In the genomic region with DNA sequence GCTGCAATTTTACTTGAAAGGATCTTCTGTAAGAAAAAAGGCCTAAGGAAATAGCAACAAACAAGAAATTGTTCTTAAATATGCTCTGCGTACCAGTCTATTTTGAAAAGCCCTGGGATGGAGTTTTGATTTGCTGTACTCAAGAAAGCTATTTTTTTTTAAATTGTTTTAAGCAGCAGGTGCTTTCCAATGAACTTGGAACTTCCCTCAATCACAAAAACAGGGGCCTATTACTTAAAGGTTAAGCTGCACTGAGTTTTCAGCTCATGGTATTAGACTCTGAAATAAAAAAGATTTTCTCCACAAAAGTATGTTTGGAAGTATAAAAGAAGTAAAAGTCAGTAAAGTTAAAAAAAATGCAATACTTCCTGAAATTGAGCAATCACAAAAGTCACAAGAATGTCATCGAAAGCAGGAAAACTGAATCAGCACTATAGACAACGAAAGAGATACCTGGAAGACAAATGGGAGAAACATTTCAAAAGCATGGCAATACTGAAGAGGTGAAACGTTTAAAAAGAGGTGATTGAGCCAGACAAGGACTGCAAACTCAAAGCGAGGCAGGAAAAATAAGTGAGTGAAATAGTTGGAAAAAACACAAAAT, we compare ENCODE assay signal across 31 cellular contexts. TPM values are rescaled to one million over a fixed set of nuclear protein-coding genes. Genes with fewer than 3 reads are reported as not detected.
DNase-seq lines count a peak whose midpoint lies in the region; ATAC-seq and TF ChIP-seq lines count a peak whose summit lies in the region.
"Had no signal": no experiment of that assay in that cellular context is flagged by ENCODE, and none has a peak within 500 bp of the region (broad histone marks: within the 10 kb centered on the region; RNA-seq: fewer than 3 reads in every experiment).

No MANE protein-coding gene starts in this region.

- H3K27ac ChIP-seq in ACC112 (ENCODE audit: low read depth, low read length) (no peak overlapping the region), right lobe of liver (peak overlapping the region in 2 of 3 donors; percentile 11 to 37)
- H3K27ac ChIP-seq: A549, ascending aorta, ovary, Peyer's patch, skin epidermis, thoracic aorta, vagina had no signal

- no peaks in the 10 kb centered on the region for H3K27me3 Mint-ChIP-seq in activated CD8-positive, alpha-beta T cell treated with anti-CD3 and anti-CD28 coated beads, Interleukin-2, amount 10 ng/mL, durations not matched to agents 7 days and 5 days (ENCODE audit: low read depth)
- H3K27me3 Mint-ChIP-seq: activated CD4-positive, alpha-beta T cell treated with anti-CD3 and anti-CD28 coated beads for 36 hours; activated naive CD8-positive, alpha-beta T cell had no signal

- CTCF ChIA-PET in activated CD8-positive, alpha-beta T cell treated with anti-CD3 and anti-CD28 coated beads, Interleukin-2, amount 10 ng/mL, durations not matched to agents 7 days and 5 days (lab: Charles Lee) = interaction anchor here (1.0 to 2.3 kb wide), 4 partner anchors 43 to 129 kb away, joined by 3 to 7 read pairs (median 4); no protein-coding TSS in a partner anchor

- TF ChIP-seq POLR2A in right lobe of liver (IDR thresholded peaks at IDR 0.05) = no peak

- TF ChIP-seq CTCF in GM12865 (IDR thresholded peaks at IDR 0.05; ENCODE audit: insufficient read depth, low read depth, low read length, missing control alignments) = no peak
- no peak for TF ChIP-seq CTCF in right lobe of liver (IDR thresholded peaks at IDR 0.05)

- H3K36me3 Mint-ChIP-seq in activated CD8-positive, alpha-beta T cell treated with anti-CD3 and anti-CD28 coated beads, Interleukin-2, amount 10 ng/mL, durations not matched to agents 7 days and 5 days (ENCODE audit: low read depth) = peaks cover 10% of the 10 kb centered on the region

- no peak overlapping the region for H3K27ac Mint-ChIP-seq in activated CD8-positive, alpha-beta T cell treated with anti-CD3 and anti-CD28 coated beads, Interleukin-2, amount 10 ng/mL, durations not matched to agents 7 days and 5 days
- H3K27ac Mint-ChIP-seq: activated CD4-positive, alpha-beta T cell treated with anti-CD3 and anti-CD28 coated beads for 36 hours; activated naive CD8-positive, alpha-beta T cell; activated T-helper 2 cell treated with anti-CD3 and anti-CD28 coated beads, Interferon-gamma antibody, Interleukin-2, Interleukin-4, amounts not matched to agents 10 μg/mL and 5 μg/mL and 100 μg/mL, durations not matched to agents 14 hours and 24 hours and 36 hours; T-helper 2 cell treated with Interferon-gamma antibody and Interleukin-4, amounts not matched to agents 5 μg/mL and 100 μg/mL, for 36 hours had no signal

- no peak overlapping the region for H3K4me3 ChIP-seq in ACC112 (ENCODE audit: low read depth, low read length)
- H3K4me3 ChIP-seq in GM12865 (ENCODE audit: low read depth, low read length) = no peak overlapping the region
- H3K4me3 ChIP-seq in right lobe of liver = no peak overlapping the region
- H3K4me3 ChIP-seq: A549, ascending aorta, ovary, Peyer's patch, skin epidermis, thoracic aorta, vagina had no signal

- H3K4me1 ChIP-seq in ACC112 (ENCODE audit: control insufficient read depth, insufficient read depth, low read length, unreplicated experiment) = peaks cover 12% of the 10 kb centered on the region
- no peaks in the 10 kb centered on the region for H3K4me1 ChIP-seq in right lobe of liver
- H3K4me1 ChIP-seq: A549, ascending aorta, vagina had no signal

- H3K27me3 ChIP-seq in ACC112 (ENCODE audit: insufficient read depth, low read length) (peaks cover 10% of the 10 kb centered on the region; the same call in 1 of the 2 replicates), right lobe of liver (no peaks in the 10 kb centered on the region)
- H3K27me3 ChIP-seq: ascending aorta, ovary, Peyer's patch, vagina had no signal

- peaks cover 17% of the 10 kb centered on the region for H3K9me3 Mint-ChIP-seq in activated CD8-positive, alpha-beta T cell treated with anti-CD3 and anti-CD28 coated beads, Interleukin-2, amount 10 ng/mL, durations not matched to agents 7 days and 5 days (ENCODE audit: insufficient read depth)
- H3K9me3 Mint-ChIP-seq: immature natural killer cell had no signal

- H3K4me1 Mint-ChIP-seq in activated CD8-positive, alpha-beta T cell treated with anti-CD3 and anti-CD28 coated beads, Interleukin-2, amount 10 ng/mL, durations not matched to agents 7 days and 5 days (ENCODE audit: low read depth) = peaks cover 33% of the 10 kb centered on the region

- DNase-seq in GM12865 (ENCODE audit: low read depth) (peak; percentile 24), RPMI8226 (peak; percentile 33), right lobe of liver (no peak), NCI-H146 (lab: John Stamatoyannopoulos, UW) (no peak), GF-D8 (lab: John Stamatoyannopoulos, UW) (no peak)
- no peak for DNase-seq in activated CD8-positive, alpha-beta T cell treated with anti-CD3 and anti-CD28 coated beads, Interleukin-2, amount 10 ng/mL, durations not matched to agents 7 days and 5 days
- DNase-seq: activated CD4-positive, alpha-beta T cell treated with anti-CD3 and anti-CD28 coated beads for 36 hours; AML-193; DMS153; effector memory CD4-positive, alpha-beta T cell; immature natural killer cell; left colon; NCI-H1105 treated with DMSO at 0.1 percent for 48 hours; NCI-H2081; NCI-H226; NCI-H526 treated with DMSO at 0.1 percent for 48 hours; ovary; Peyer's patch; SHP77 treated with DMSO at 0.1 percent for 48 hours; stimulated activated naive CD8-positive, alpha-beta T cell treated with anti-CD3 and anti-CD28 coated beads, Interleukin-15, Interleukin-2, amounts not matched to agents 100 U/mL and 50 U/mL, for 24 hours had no signal

- ATAC-seq in right lobe of liver (peak in 1 of 4 donors; percentile 23), GM19463 (IDR thresholded peaks at IDR 0.05; ENCODE audit: unreplicated experiment) (no peak)
- ATAC-seq in activated CD8-positive, alpha-beta T cell treated with anti-CD3 and anti-CD28 coated beads, Interleukin-2, amount 10 ng/mL, durations not matched to agents 7 days and 5 days = no peak
- ATAC-seq: A549; activated CD4-positive, alpha-beta T cell treated with anti-CD3 and anti-CD28 coated beads for 36 hours; HCT116; left colon; stimulated activated naive CD8-positive, alpha-beta T cell treated with anti-CD3 and anti-CD28 coated beads, Interleukin-15, Interleukin-2, amounts not matched to agents 100 U/mL and 50 U/mL, for 24 hours had no signal

- peak overlapping the region; percentile 4 for H2AFZ ChIP-seq in ACC112 (ENCODE audit: low read length, unreplicated experiment)

- H3K9me3 ChIP-seq in right lobe of liver = no peaks in the 10 kb centered on the region
- H3K9me3 ChIP-seq: A549, ascending aorta, ovary, Peyer's patch, thoracic aorta had no signal

- WGBS in right lobe of liver (ENCODE audit: insufficient coverage, low coverage, low lambda C conversion rate, missing lambda C conversion rate) = 46% methylated on average over 5 of the region's 5 CpGs

- H3K79me2 ChIP-seq in ACC112 (ENCODE audit: control insufficient read depth, insufficient read depth, low read length, unreplicated experiment) = no peaks in the 10 kb centered on the region

- H3K36me3 ChIP-seq in ACC112 (ENCODE audit: insufficient read depth, low read length) (no peaks in the 10 kb centered on the region), right lobe of liver (no peaks in the 10 kb centered on the region)
- H3K36me3 ChIP-seq: ascending aorta, ovary, Peyer's patch, thoracic aorta, vagina had no signal

- no peak overlapping the region for H3K4me3 Mint-ChIP-seq in activated CD8-positive, alpha-beta T cell treated with anti-CD3 and anti-CD28 coated beads, Interleukin-2, amount 10 ng/mL, durations not matched to agents 7 days and 5 days
- H3K4me3 Mint-ChIP-seq: activated CD4-positive, alpha-beta T cell treated with anti-CD3 and anti-CD28 coated beads for 36 hours; activated naive CD8-positive, alpha-beta T cell; immature natural killer cell; T-helper 2 cell treated with Interferon-gamma antibody and Interleukin-4, amounts not matched to agents 5 μg/mL and 100 μg/mL, for 36 hours had no signal

- intact Hi-C loops in right lobe of liver (cut with DNase I) = no loop called here

- POLR2A ChIA-PET in activated CD8-positive, alpha-beta T cell treated with anti-CD3 and anti-CD28 coated beads, Interleukin-2, amount 10 ng/mL, durations not matched to agents 7 days and 5 days (lab: Charles Lee) = no interaction called here

RNA-seq across cellular contexts. Expression of a gene that starts 38.9 kb away (rescaled TPM):
- total RNA-seq in right lobe of liver = 10 to 100 TPM in 4 of 6 experiments, 1 to 10 TPM in 2; 6.0 to 18.9 (median 11.8) TPM
- total RNA-seq in activated CD8-positive, alpha-beta T cell treated with anti-CD3 and anti-CD28 coated beads, Interleukin-2, amount 10 ng/mL, durations not matched to agents 7 days and 5 days = 100 to 1,000 TPM; 193 to 198 TPM
- total RNA-seq: vagina had no signal

Comparison
In these comparisons a context has a peak if more than half of its experiments do, and no peak if none do; other contexts are left out.
1. DNase-seq: peak in GM12865 (single experiment) and RPMI8226 (single experiment); none in right lobe of liver (0 of 3), NCI-H146 (single experiment), GF-D8 (single experiment) and activated CD8-positive, alpha-beta T cell treated with anti-CD3 and anti-CD28 coated beads, Interleukin-2, amount 10 ng/mL, durations not matched to agents 7 days and 5 days (single experiment).
2. RNA of a gene that starts 38.9 kb away (total RNA-seq): 193 to 198 TPM in activated CD8-positive, alpha-beta T cell treated with anti-CD3 and anti-CD28 coated beads, Interleukin-2, amount 10 ng/mL, durations not matched to agents 7 days and 5 days; 6.0 to 18.9 TPM in right lobe of liver; every median in the first group is over 4 times any median in the second.